14 cellular contexts compared by ENCODE assay signal in the genomic region with DNA sequence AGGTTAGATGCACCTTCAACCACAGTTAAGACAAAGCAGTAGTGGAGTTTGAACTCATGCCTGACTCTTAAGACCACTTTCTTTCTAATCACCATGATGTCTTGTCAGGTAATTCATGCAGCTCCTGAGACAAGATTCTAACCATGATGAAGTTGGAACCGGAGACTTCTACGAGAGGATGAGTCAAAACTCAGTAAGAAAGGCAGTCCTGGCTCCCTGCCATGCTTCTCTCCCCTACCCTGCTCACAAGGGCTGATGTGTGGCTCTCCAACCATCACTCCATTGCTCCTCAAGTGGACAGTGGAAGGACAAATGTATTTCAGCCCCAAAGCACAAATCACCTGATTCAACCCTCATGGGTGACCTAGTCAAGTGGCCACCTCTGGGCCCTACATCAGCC. TPM values are rescaled to one million over a fixed set of nuclear protein-coding genes. Genes with fewer than 3 reads are reported as not detected.
DNase-seq lines count a peak whose midpoint lies in the region; TF ChIP-seq lines count a peak whose summit lies in the region.
"Had no signal": no experiment of that assay in that cellular context is flagged by ENCODE, and none has a peak within 500 bp of the region (broad histone marks: within the 10 kb centered on the region; RNA-seq: fewer than 3 reads in every experiment).

No MANE protein-coding gene starts in this region.

- intact Hi-C loops in adrenal gland (cut with DNase I) (no loop called here), spleen (cut with DNase I; ENCODE audit: low total_unique reads) (loop anchor here (5.0 kb wide), 1 partner anchor 40 kb away; no protein-coding TSS in a partner anchor)

- H3K27ac ChIP-seq in adrenal gland (peak overlapping the region in 2 of 5 donors; percentile 15 to 25), spleen (peak overlapping the region; percentile 43 to 95 (median 86))
- H3K27ac ChIP-seq: hepatocyte, parathyroid adenoma had no signal

- H3K27me3 ChIP-seq in adrenal gland: no peaks in the 10 kb centered on the region
- peaks cover 0 to 19% (median 0%) of the 10 kb centered on the region in 7 donors for H3K27me3 ChIP-seq in spleen (replicated peaks in 1 of 7)

- DNase-seq in HUDEP-2 (lab: John Stamatoyannopoulos, UW; ENCODE audit: unreplicated experiment in 76 of 76) (peak in 59 of 76 experiments; percentile 10 to 69 (median 36)), adrenal gland (peak in 6 of 7 donors; percentile 48 to 83 (median 74)), fibroblast of mammary gland (ENCODE audit: low read depth) (peak; percentile 82), spleen (no peak), islet precursor cell (no peak), NCI-H1694 treated with DMSO at 0.1 percent for 48 hours (lab: John Stamatoyannopoulos, UW) (no peak), NCI-H146 treated with DMSO at 0.1 percent for 48 hours (lab: John Stamatoyannopoulos, UW; ENCODE audit: unreplicated experiment) (no peak)
- DNase-seq: CD8-positive, alpha-beta memory T cell; effector memory CD4-positive, alpha-beta T cell; NCI-H345; stimulated activated CD4-positive, alpha-beta T cell treated with anti-CD3 and anti-CD28 coated beads, Interleukin-4, amount 100 ng/mL, for 1 hour; stimulated activated naive CD8-positive, alpha-beta T cell treated with anti-CD3 and anti-CD28 coated beads, Interleukin-15, amount 100 ng/mL, for 72 hours had no signal

- H3K4me3 ChIP-seq in adrenal gland: no peak overlapping the region
- H3K4me3 ChIP-seq in fibroblast of mammary gland (ENCODE audit: control insufficient read depth, low read depth, low read length): no peak overlapping the region
- H3K4me3 ChIP-seq in spleen: peak overlapping the region in 2 of 8 donors; percentile 17 to 79
- H3K4me3 ChIP-seq: hepatocyte had no signal

- no peak for TF ChIP-seq POLR2A in adrenal gland (IDR thresholded peaks at IDR 0.05)
- no peak for TF ChIP-seq POLR2A in spleen (IDR thresholded peaks at IDR 0.05)

- 35 to 61% (median 51%) methylated on average over 2 of the region's 2 CpGs for WGBS in adrenal gland, 4 donors
- 68 to 82% (median 75%) methylated on average over 2 of the region's 2 CpGs for WGBS in spleen, 5 donors

- H3K4me1 ChIP-seq in adrenal gland (replicated peaks in 1 of 2): peaks cover 27 to 74% of the 10 kb centered on the region in 2 donors
- peaks cover 56 to 92% (median 84%) of the 10 kb centered on the region in 6 donors for H3K4me1 ChIP-seq in spleen

- H3K9me3 ChIP-seq in adrenal gland (replicated peaks in 1 of 3): no peaks in the 10 kb centered on the region
- no peaks in the 10 kb centered on the region for H3K9me3 ChIP-seq in spleen

- TF ChIP-seq CTCF in adrenal gland (IDR thresholded peaks at IDR 0.05) (no peak), fibroblast of mammary gland (conservative IDR thresholded peaks at IDR 0.05; ENCODE audit: control insufficient read depth, insufficient read depth, low read depth, low read length) (no peak), spleen (IDR thresholded peaks at IDR 0.05 in 8 of 11, conservative IDR thresholded peaks at IDR 0.05 in 3 of 11) (no peak)

- H3K36me3 ChIP-seq in adrenal gland (replicated peaks in 1 of 2) (no peaks in the 10 kb centered on the region), spleen (peaks cover 0 to 14% (median 0%) of the 10 kb centered on the region in 6 donors)

RNA-seq across cellular contexts. Expression of a gene that starts 3.2 kb away (rescaled TPM):
- total RNA-seq in adrenal gland (10 to 100 TPM; 14.7 to 31.0 (median 20.1) TPM), spleen (10 to 100 TPM; 50.5 to 87.9 (median 75.5) TPM)
- polyA plus RNA-seq in adrenal gland (10 to 100 TPM in 1 of 3 donors, 1 to 10 TPM in 2; 2.4 to 12.4 (median 5.7) TPM), spleen (10 to 100 TPM; 11.1 to 16.4 (median 13.2) TPM)

Comparison
In these comparisons a context has a peak if more than half of its experiments do, and no peak if none do; other contexts are left out.
1. DNase-seq: peak in HUDEP-2 (59 of 76), adrenal gland (6 of 7) and fibroblast of mammary gland (single experiment); none in spleen (single experiment), islet precursor cell (single experiment), NCI-H1694 treated with DMSO at 0.1 percent for 48 hours (single experiment) and NCI-H146 treated with DMSO at 0.1 percent for 48 hours (single experiment).